15 cellular contexts compared by ENCODE assay signal in the genomic region with DNA sequence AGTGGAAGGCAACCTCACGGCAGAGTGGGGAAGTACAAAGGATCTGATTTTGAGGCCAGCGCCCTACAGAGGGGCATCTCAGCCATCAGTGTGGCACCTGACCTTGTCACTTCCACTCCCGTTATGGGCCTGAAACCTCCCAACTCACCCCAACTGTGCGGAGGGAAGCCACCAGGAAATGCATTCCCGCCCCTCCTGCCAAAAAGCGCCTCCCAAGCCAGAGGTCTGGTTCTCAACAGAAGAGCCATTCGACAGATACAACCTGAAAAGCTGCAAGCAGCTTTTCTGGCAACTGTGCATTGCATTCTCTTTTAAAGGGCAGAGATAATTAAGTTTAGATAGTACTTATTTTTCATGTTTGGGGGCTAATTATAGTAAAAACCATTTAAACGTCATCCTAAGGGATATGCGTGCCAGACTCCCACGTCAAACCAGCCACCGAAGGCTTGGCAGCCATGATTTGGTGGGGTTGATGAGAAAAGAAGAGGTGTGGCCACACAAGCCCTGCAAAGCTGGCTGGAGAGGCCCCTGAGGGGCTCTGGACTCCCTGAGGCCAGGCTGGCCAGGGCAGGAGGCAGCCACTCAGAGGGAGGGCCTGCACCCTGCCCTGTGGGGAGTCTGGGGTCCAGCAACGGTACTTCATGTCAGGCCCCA.
"Had no signal": no experiment of that assay in that cellular context is flagged by ENCODE, and none has a peak within 500 bp of the region (broad histone marks: within the 10 kb centered on the region; RNA-seq: fewer than 3 reads in every experiment).

No MANE protein-coding gene starts in this region.

- H3K27ac Mint-ChIP-seq: activated CD4-positive, alpha-beta memory T cell treated with anti-CD3 and anti-CD28 coated beads for 36 hours; activated CD8-positive, alpha-beta memory T cell treated with anti-CD3 and anti-CD28 coated beads, Interleukin-2, amount 10 ng/mL, durations not matched to agents 7 days and 5 days; activated naive CD8-positive, alpha-beta T cell treated with anti-CD3 and anti-CD28 coated beads for 36 hours; activated T-helper 17 cell treated with anti-CD3 and anti-CD28 coated beads, Interleukin-2, amount 50 U/mL, for 72 hours had no signal

- H3K27me3 Mint-ChIP-seq: activated CD4-positive, alpha-beta memory T cell treated with anti-CD3 and anti-CD28 coated beads for 36 hours; activated CD8-positive, alpha-beta memory T cell treated with anti-CD3 and anti-CD28 coated beads, Interleukin-2, amount 10 ng/mL, durations not matched to agents 7 days and 5 days; activated naive CD8-positive, alpha-beta T cell treated with anti-CD3 and anti-CD28 coated beads for 36 hours; activated T-helper 17 cell treated with anti-CD3 and anti-CD28 coated beads, Interleukin-2, amount 50 U/mL, for 72 hours; effector memory CD8-positive, alpha-beta T cell had no signal

- H3K4me2 ChIP-seq: hepatocyte had no signal

- H3K27ac ChIP-seq: cardiac muscle cell, hepatocyte, pancreas, sigmoid colon, WERI-Rb-1 had no signal

- DNase-seq: activated CD4-positive, alpha-beta memory T cell treated with anti-CD3 and anti-CD28 coated beads for 36 hours; activated CD8-positive, alpha-beta memory T cell treated with anti-CD3 and anti-CD28 coated beads, Interleukin-2, amount 10 ng/mL, durations not matched to agents 7 days and 5 days; activated naive CD4-positive, alpha-beta T cell; activated naive CD8-positive, alpha-beta T cell treated with anti-CD3 and anti-CD28 coated beads for 36 hours; amniotic stem cell; effector memory CD8-positive, alpha-beta T cell; left colon; stimulated activated naive CD4-positive, alpha-beta T cell; WERI-Rb-1 had no signal

- H3K9me3 Mint-ChIP-seq: activated CD4-positive, alpha-beta memory T cell treated with anti-CD3 and anti-CD28 coated beads for 36 hours; activated T-helper 17 cell treated with anti-CD3 and anti-CD28 coated beads, Interleukin-2, amount 50 U/mL, for 72 hours; effector memory CD8-positive, alpha-beta T cell had no signal

- H3K79me2 ChIP-seq: hepatocyte had no signal

- ATAC-seq: activated CD8-positive, alpha-beta memory T cell treated with anti-CD3 and anti-CD28 coated beads, Interleukin-2, amount 10 ng/mL, durations not matched to agents 7 days and 5 days; activated T-helper 17 cell treated with anti-CD3 and anti-CD28 coated beads, Interleukin-2, amount 50 U/mL, for 72 hours; effector memory CD8-positive, alpha-beta T cell; left colon; pancreas had no signal

- H3K36me3 ChIP-seq: cardiac muscle cell had no signal

- H3K4me1 ChIP-seq: pancreas, sigmoid colon had no signal

- H3K4me3 Mint-ChIP-seq: activated CD4-positive, alpha-beta memory T cell treated with anti-CD3 and anti-CD28 coated beads for 36 hours; activated CD8-positive, alpha-beta memory T cell treated with anti-CD3 and anti-CD28 coated beads, Interleukin-2, amount 10 ng/mL, durations not matched to agents 7 days and 5 days; activated naive CD8-positive, alpha-beta T cell treated with anti-CD3 and anti-CD28 coated beads for 36 hours; activated T-helper 17 cell treated with anti-CD3 and anti-CD28 coated beads, Interleukin-2, amount 50 U/mL, for 72 hours; effector memory CD8-positive, alpha-beta T cell had no signal

- H3K9me3 ChIP-seq: pancreas, sigmoid colon had no signal

- H3K27me3 ChIP-seq: cardiac muscle cell, hepatocyte, pancreas, sigmoid colon had no signal

- H3K4me3 ChIP-seq: cardiac muscle cell, hepatocyte, lung, pancreas, sigmoid colon had no signal

- H3K4me1 Mint-ChIP-seq: activated naive CD8-positive, alpha-beta T cell treated with anti-CD3 and anti-CD28 coated beads for 36 hours had no signal

- H3K36me3 Mint-ChIP-seq: activated CD4-positive, alpha-beta memory T cell treated with anti-CD3 and anti-CD28 coated beads for 36 hours; activated CD8-positive, alpha-beta memory T cell treated with anti-CD3 and anti-CD28 coated beads, Interleukin-2, amount 10 ng/mL, durations not matched to agents 7 days and 5 days had no signal
